ENCODE assay signal across 1 cellular context in genomic region chr7:27133409-27134157, GRCh38.
TF ChIP-seq lines count a peak whose summit lies in the region.

No MANE protein-coding gene starts in this region.

TF ChIP-seq in HepG2, 621 proteins besides CTCF, POLR2A, EP300 and RAD21 (continued from another document and continues in another):
- TF ChIP-seq ZNF33B (CRISPR knock-in tag; IDR thresholded peaks at IDR 0.05) (no peak), ZMAT5 (CRISPR knock-in tag; IDR thresholded peaks at IDR 0.05; ENCODE audit: borderline replicate concordance, low read depth) (no peak), ZNF136 (CRISPR knock-in tag; IDR thresholded peaks at IDR 0.05; ENCODE audit: low read depth) (no peak), GZF1 (CRISPR knock-in tag; IDR thresholded peaks at IDR 0.05) (no peak), ZKSCAN1 (IDR thresholded peaks at IDR 0.05; ENCODE audit: low read length) (no peak), ZNF430 (CRISPR knock-in tag; IDR thresholded peaks at IDR 0.05) (no peak), SRSF9 (IDR thresholded peaks at IDR 0.05; ENCODE audit: borderline replicate concordance, insufficient read depth, low read depth, low read length, poor library complexity, severe bottlenecking) (no peak), RBM39 (IDR thresholded peaks at IDR 0.05; ENCODE audit: low read depth, low read length, poor library complexity, severe bottlenecking) (no peak), TRIM24 (CRISPR knock-in tag; IDR thresholded peaks at IDR 0.05) (no peak), ZBTB40 (IDR thresholded peaks at IDR 0.05) (no peak), ZBTB40 (CRISPR knock-in tag; IDR thresholded peaks at IDR 0.05) (no peak), THAP11 (CRISPR knock-in tag; IDR thresholded peaks at IDR 0.05) (0 out of 2 replicates have a peak, but pooled peaks have one; percentile 17), ZBTB7B (CRISPR knock-in tag; IDR thresholded peaks at IDR 0.05) (no peak), ZSCAN29 (CRISPR knock-in tag; conservative IDR thresholded peaks at IDR 0.05) (no peak), ESRRA (CRISPR knock-in tag; IDR thresholded peaks at IDR 0.05; ENCODE audit: low read depth) (peak; percentile 88), NR0B2 (CRISPR knock-in tag; IDR thresholded peaks at IDR 0.05) (no peak), YEATS2 (CRISPR knock-in tag; IDR thresholded peaks at IDR 0.05; ENCODE audit: borderline replicate concordance) (peak; percentile 50; the same call in 1 of the 2 replicates), ZNF256 (CRISPR knock-in tag; conservative IDR thresholded peaks at IDR 0.05) (no peak), TBP (CRISPR knock-in tag; IDR thresholded peaks at IDR 0.05) (no peak), USF2 (IDR thresholded peaks at IDR 0.05; ENCODE audit: low read depth, low read length) (no peak), USF2 (CRISPR knock-in tag; IDR thresholded peaks at IDR 0.05; ENCODE audit: borderline replicate concordance) (no peak), TFDP1 (CRISPR knock-in tag; IDR thresholded peaks at IDR 0.05; ENCODE audit: borderline replicate concordance) (no peak), HOXA3 (CRISPR knock-in tag; IDR thresholded peaks at IDR 0.05) (peak; percentile 41; the same call in 1 of the 2 replicates), SOX5 (CRISPR knock-in tag; IDR thresholded peaks at IDR 0.05; ENCODE audit: borderline replicate concordance) (peak; percentile 85), ZNF547 (CRISPR knock-in tag; IDR thresholded peaks at IDR 0.05) (0 out of 2 replicates have a peak, but pooled peaks have one; percentile 37), MXD4 (CRISPR knock-in tag; IDR thresholded peaks at IDR 0.05) (no peak), MED8 (CRISPR knock-in tag; IDR thresholded peaks at IDR 0.05; ENCODE audit: insufficient replicate concordance) (no peak), HNRNPH1 (optimal IDR thresholded peaks at IDR 0.05; ENCODE audit: low read depth, low read length) (no peak), NKX3-1 (CRISPR knock-in tag; IDR thresholded peaks at IDR 0.05) (no peak)
- TF ChIP-seq, protein P1, sequence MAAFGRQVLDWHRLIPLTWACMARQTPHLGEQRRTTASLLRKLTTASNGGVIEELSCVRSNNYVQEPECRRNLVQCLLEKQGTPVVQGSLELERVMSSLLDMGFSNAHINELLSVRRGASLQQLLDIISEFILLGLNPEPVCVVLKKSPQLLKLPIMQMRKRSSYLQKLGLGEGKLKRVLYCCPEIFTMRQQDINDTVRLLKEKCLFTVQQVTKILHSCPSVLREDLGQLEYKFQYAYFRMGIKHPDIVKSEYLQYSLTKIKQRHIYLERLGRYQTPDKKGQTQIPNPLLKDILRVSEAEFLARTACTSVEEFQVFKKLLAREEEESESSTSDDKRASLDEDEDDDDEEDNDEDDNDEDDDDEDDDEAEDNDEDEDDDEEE (CRISPR knock-in tag; IDR thresholded peaks at IDR 0.05): no peak
- TF ChIP-seq, protein P2, sequence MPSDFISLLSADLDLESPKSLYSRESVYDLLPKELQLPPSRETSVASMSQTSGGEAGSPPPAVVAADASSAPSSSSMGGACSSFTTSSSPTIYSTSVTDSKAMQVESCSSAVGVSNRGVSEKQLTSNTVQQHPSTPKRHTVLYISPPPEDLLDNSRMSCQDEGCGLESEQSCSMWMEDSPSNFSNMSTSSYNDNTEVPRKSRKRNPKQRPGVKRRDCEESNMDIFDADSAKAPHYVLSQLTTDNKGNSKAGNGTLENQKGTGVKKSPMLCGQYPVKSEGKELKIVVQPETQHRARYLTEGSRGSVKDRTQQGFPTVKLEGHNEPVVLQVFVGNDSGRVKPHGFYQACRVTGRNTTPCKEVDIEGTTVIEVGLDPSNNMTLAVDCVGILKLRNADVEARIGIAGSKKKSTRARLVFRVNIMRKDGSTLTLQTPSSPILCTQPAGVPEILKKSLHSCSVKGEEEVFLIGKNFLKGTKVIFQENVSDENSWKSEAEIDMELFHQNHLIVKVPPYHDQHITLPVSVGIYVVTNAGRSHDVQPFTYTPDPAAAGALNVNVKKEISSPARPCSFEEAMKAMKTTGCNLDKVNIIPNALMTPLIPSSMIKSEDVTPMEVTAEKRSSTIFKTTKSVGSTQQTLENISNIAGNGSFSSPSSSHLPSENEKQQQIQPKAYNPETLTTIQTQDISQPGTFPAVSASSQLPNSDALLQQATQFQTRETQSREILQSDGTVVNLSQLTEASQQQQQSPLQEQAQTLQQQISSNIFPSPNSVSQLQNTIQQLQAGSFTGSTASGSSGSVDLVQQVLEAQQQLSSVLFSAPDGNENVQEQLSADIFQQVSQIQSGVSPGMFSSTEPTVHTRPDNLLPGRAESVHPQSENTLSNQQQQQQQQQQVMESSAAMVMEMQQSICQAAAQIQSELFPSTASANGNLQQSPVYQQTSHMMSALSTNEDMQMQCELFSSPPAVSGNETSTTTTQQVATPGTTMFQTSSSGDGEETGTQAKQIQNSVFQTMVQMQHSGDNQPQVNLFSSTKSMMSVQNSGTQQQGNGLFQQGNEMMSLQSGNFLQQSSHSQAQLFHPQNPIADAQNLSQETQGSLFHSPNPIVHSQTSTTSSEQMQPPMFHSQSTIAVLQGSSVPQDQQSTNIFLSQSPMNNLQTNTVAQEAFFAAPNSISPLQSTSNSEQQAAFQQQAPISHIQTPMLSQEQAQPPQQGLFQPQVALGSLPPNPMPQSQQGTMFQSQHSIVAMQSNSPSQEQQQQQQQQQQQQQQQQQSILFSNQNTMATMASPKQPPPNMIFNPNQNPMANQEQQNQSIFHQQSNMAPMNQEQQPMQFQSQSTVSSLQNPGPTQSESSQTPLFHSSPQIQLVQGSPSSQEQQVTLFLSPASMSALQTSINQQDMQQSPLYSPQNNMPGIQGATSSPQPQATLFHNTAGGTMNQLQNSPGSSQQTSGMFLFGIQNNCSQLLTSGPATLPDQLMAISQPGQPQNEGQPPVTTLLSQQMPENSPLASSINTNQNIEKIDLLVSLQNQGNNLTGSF (CRISPR knock-in tag; IDR thresholded peaks at IDR 0.05): no peak
